16 cellular contexts compared by ENCODE assay signal in genomic region chr21:35606136-35606535, GRCh38.
A peak's percentile ranks its signal among the peaks of the same experiment; 100 is the strongest.
DNase-seq lines count a peak whose midpoint lies in the region; ATAC-seq and TF ChIP-seq lines count a peak whose summit lies in the region.
"Had no signal": no experiment of that assay in that cellular context is flagged by ENCODE, and none has a peak within 500 bp of the region (broad histone marks: within the 10 kb centered on the region; RNA-seq: fewer than 3 reads in every experiment).

No MANE protein-coding gene starts in this region.

- H3K4me1 Mint-ChIP-seq in immature natural killer cell, result no peaks in the 10 kb centered on the region
- H3K4me1 Mint-ChIP-seq in activated T-cell treated with anti-CD3 and anti-CD28 coated beads, Interleukin-2, amount 50 U/mL, for 24 hours (ENCODE audit: low read depth), result no peaks in the 10 kb centered on the region

- H3F3A ChIP-seq in SK-N-SH (replicated peaks; ENCODE audit: insufficient read depth) (peaks cover 15% of the 10 kb centered on the region), PC-3 (ENCODE audit: low read length, unreplicated experiment) (no peaks in the 10 kb centered on the region)

- no peak overlapping the region for H3K4me3 Mint-ChIP-seq in immature natural killer cell
- H3K4me3 Mint-ChIP-seq in activated T-cell treated with anti-CD3 and anti-CD28 coated beads, Interleukin-2, amount 50 U/mL, for 24 hours, result no peak overlapping the region
- H3K4me3 Mint-ChIP-seq: B cell; CD8-positive, alpha-beta T cell; GM23338 had no signal

- CTCF ChIA-PET in SK-N-SH (lab: Yijun Ruan, JAX) (no interaction called here), PC-3 (lab: Charles Lee) (no interaction called here)

- TF ChIP-seq CTCF in SK-N-SH (IDR thresholded peaks at IDR 0.05) (no peak), PC-3 (conservative IDR thresholded peaks at IDR 0.05; ENCODE audit: low read depth, low read length) (no peak)

- H4K20me1 ChIP-seq in SK-N-SH (ENCODE audit: insufficient read depth), result no peaks in the 10 kb centered on the region
- H4K20me1 ChIP-seq in PC-3 (ENCODE audit: low read length), result no peaks in the 10 kb centered on the region
- H4K20me1 ChIP-seq: BLaER1 treated with 17β-estradiol and CSF1 and Interleukin-3, amounts not matched to agents 10 nM and 100 nM had no signal

- H3K27ac Mint-ChIP-seq in immature natural killer cell, result no peak overlapping the region
- H3K27ac Mint-ChIP-seq in activated T-cell treated with anti-CD3 and anti-CD28 coated beads, Interleukin-2, amount 50 U/mL, for 24 hours, result no peak overlapping the region
- H3K27ac Mint-ChIP-seq: B cell; CD8-positive, alpha-beta T cell; GM23338 had no signal

- intact Hi-C loops in PC-3 (cut with micrococcal nuclease), result no loop called here

- H3K9ac ChIP-seq in SK-N-SH, result no peak overlapping the region
- H3K9ac ChIP-seq in PC-3 (ENCODE audit: low read length), result no peak overlapping the region
- H3K9ac ChIP-seq: BLaER1 treated with 17β-estradiol and CSF1 and Interleukin-3, amounts not matched to agents 10 nM and 100 nM had no signal

- no peaks in the 10 kb centered on the region for H3K9me2 ChIP-seq in SK-N-SH
- no peaks in the 10 kb centered on the region for H3K9me2 ChIP-seq in PC-3 (replicated peaks; ENCODE audit: low read length)

- H3K9me3 ChIP-seq in SK-N-SH (no peaks in the 10 kb centered on the region), PC-3 (ENCODE audit: low read length) (no peaks in the 10 kb centered on the region)

- H3K4me3 ChIP-seq in SK-N-SH (ENCODE audit: low read depth in 2 of 2, low read length in 1 of 2) (no peak overlapping the region), PC-3 (ENCODE audit: low read length) (no peak overlapping the region)
- H3K4me3 ChIP-seq: BLaER1 treated with 17β-estradiol and CSF1 and Interleukin-3, amounts not matched to agents 10 nM and 100 nM; GM23338 had no signal

- H2AFZ ChIP-seq in SK-N-SH (ENCODE audit: low read depth) (0 out of 2 replicates have a peak overlapping the region, but pooled peaks have one; percentile 4), PC-3 (ENCODE audit: low read length) (no peak overlapping the region)
- H2AFZ ChIP-seq: GM23338 had no signal

- H3K27me3 Mint-ChIP-seq in immature natural killer cell (ENCODE audit: low read depth in 3 of 3), result peaks cover 0 to 14% (median 6%) of the 10 kb centered on the region in 3 donors
- H3K27me3 Mint-ChIP-seq in activated T-cell treated with anti-CD3 and anti-CD28 coated beads, Interleukin-2, amount 50 U/mL, for 24 hours, result no peaks in the 10 kb centered on the region
- H3K27me3 Mint-ChIP-seq: B cell had no signal

- H3K79me2 ChIP-seq in SK-N-SH (ENCODE audit: insufficient read depth) (no peaks in the 10 kb centered on the region), PC-3 (ENCODE audit: low read length) (no peaks in the 10 kb centered on the region)

- H3K9me3 Mint-ChIP-seq in immature natural killer cell, result peaks cover 0 to 2% (median 0%) of the 10 kb centered on the region in 6 donors
- H3K9me3 Mint-ChIP-seq in activated T-cell treated with anti-CD3 and anti-CD28 coated beads, Interleukin-2, amount 50 U/mL, for 24 hours, result peaks cover 4% of the 10 kb centered on the region
- H3K9me3 Mint-ChIP-seq: CD8-positive, alpha-beta T cell had no signal

- H3K27ac ChIP-seq in SK-N-SH (ENCODE audit: low read depth in 2 of 2, low read length in 1 of 2) (peak overlapping the region in 1 of 2 experiments; percentile 34; a peak in 2 of 4 replicates), PC-3 (ENCODE audit: low read length) (peak overlapping the region; percentile 41)
- H3K27ac ChIP-seq: BLaER1 treated with 17β-estradiol and CSF1 and Interleukin-3, amounts not matched to agents 10 nM and 100 nM had no signal

- WGBS in SK-N-SH (ENCODE audit: low lambda C conversion rate), result 65% methylated on average over 5 of the region's 5 CpGs

- ATAC-seq in SK-N-SH treated with all-trans-retinoic acid at 6 μM for 48 hours (no peak), PC-3 (no peak), esophagus mucosa (peak; percentile 58)
- ATAC-seq: CD8-positive, alpha-beta T cell; GM23338 had no signal

- no peak for TF ChIP-seq EP300 in SK-N-SH (IDR thresholded peaks at IDR 0.05; ENCODE audit: borderline replicate concordance in 1 of 2, low read depth in 1 of 2, low read length in 1 of 2)

- H3K27me3 ChIP-seq in SK-N-SH (ENCODE audit: insufficient read depth) (no peaks in the 10 kb centered on the region), PC-3 (ENCODE audit: low read length) (no peaks in the 10 kb centered on the region)
- H3K27me3 ChIP-seq: BLaER1 treated with 17β-estradiol and CSF1 and Interleukin-3, amounts not matched to agents 10 nM and 100 nM had no signal

- no peak overlapping the region for H3K4me2 ChIP-seq in SK-N-SH
- peak overlapping the region; percentile 3; the same call in 1 of the 2 replicates for H3K4me2 ChIP-seq in PC-3 (ENCODE audit: low read length)
- H3K4me2 ChIP-seq: BLaER1 treated with 17β-estradiol and CSF1 and Interleukin-3, amounts not matched to agents 10 nM and 100 nM; GM23338 had no signal

- H3K4me1 ChIP-seq in SK-N-SH (ENCODE audit: control insufficient read depth in 1 of 2, insufficient read depth in 2 of 2, low read depth in 1 of 2, low read length in 1 of 2) (no peaks in the 10 kb centered on the region; a peak in 1 of 4 replicates), PC-3 (ENCODE audit: insufficient read depth, low read length) (peaks cover 7% of the 10 kb centered on the region; the same call in 1 of the 2 replicates)

- H3K36me3 ChIP-seq in SK-N-SH (replicated peaks in 1 of 2; ENCODE audit: control insufficient read depth in 1 of 2, insufficient read depth in 2 of 2, low read length in 1 of 2) (no peaks in the 10 kb centered on the region), PC-3 (ENCODE audit: low read depth, low read length) (no peaks in the 10 kb centered on the region)
- H3K36me3 ChIP-seq: BLaER1 treated with 17β-estradiol and CSF1 and Interleukin-3, amounts not matched to agents 10 nM and 100 nM had no signal

- no peaks in the 10 kb centered on the region for H3K36me3 Mint-ChIP-seq in immature natural killer cell
- no peaks in the 10 kb centered on the region for H3K36me3 Mint-ChIP-seq in activated T-cell treated with anti-CD3 and anti-CD28 coated beads, Interleukin-2, amount 50 U/mL, for 24 hours (ENCODE audit: low read depth)
- H3K36me3 Mint-ChIP-seq: CD8-positive, alpha-beta T cell had no signal

- no peak for TF ChIP-seq RAD21 in SK-N-SH (IDR thresholded peaks at IDR 0.05; ENCODE audit: low read length)

- POLR2A ChIA-PET in SK-N-SH (lab: Yijun Ruan, JAX) (no interaction called here), PC-3 (lab: Charles Lee; ENCODE audit: unreplicated experiment) (no interaction called here)

- BruUV-seq in PC-3 (replicated peaks; lab: Mats Ljungman, UMichigan), result no TSS peak

- DNase-seq in SK-N-SH (no peak), PC-3 (no peak), SKM-1 treated with dmso at 0.1 percent for 144 hours (lab: John Stamatoyannopoulos, UW; ENCODE audit: unreplicated experiment) (peak; percentile 43), HUDEP-2 (lab: John Stamatoyannopoulos, UW; ENCODE audit: unreplicated experiment in 76 of 76) (no peak), immature natural killer cell (no peak)
- no peak for DNase-seq in activated T-cell treated with anti-CD3 and anti-CD28 coated beads, Interleukin-2, amount 50 U/mL, for 24 hours
- DNase-seq: Calu3; CD8-positive, alpha-beta T cell; DMS79 treated with DMSO at 0.1 percent for 48 hours; GF-D8; HCEC 1CT had no signal

TF ChIP-seq in SK-N-SH, 30 proteins besides CTCF, POLR2A, EP300 and RAD21 (continues in another document):
- TF ChIP-seq MAX (IDR thresholded peaks at IDR 0.05; ENCODE audit: low read depth) (no peak), POLR2AphosphoS5 (IDR thresholded peaks at IDR 0.05; ENCODE audit: low read depth, low read length) (no peak), USF1 (IDR thresholded peaks at IDR 0.05; ENCODE audit: borderline replicate concordance, low read depth) (no peak)

TF ChIP-seq in SK-N-SH treated with all-trans-retinoic acid at 6 μM for 48 hours, 23 proteins besides CTCF, POLR2A, EP300 and RAD21:
- TF ChIP-seq ZFP30 (CRISPR knock-in tag; IDR thresholded peaks at IDR 0.05), result no peak
- no peak for TF ChIP-seq ZNF70 (CRISPR knock-in tag; IDR thresholded peaks at IDR 0.05)
- TF ChIP-seq ZNF8 (CRISPR knock-in tag; IDR thresholded peaks at IDR 0.05), result no peak
- TF ChIP-seq BACH2 (CRISPR knock-in tag; IDR thresholded peaks at IDR 0.05; ENCODE audit: borderline replicate concordance), result no peak
- no peak for TF ChIP-seq PPARA (CRISPR knock-in tag; IDR thresholded peaks at IDR 0.05; ENCODE audit: borderline replicate concordance)
- no peak for TF ChIP-seq POU6F1 (CRISPR knock-in tag; IDR thresholded peaks at IDR 0.05; ENCODE audit: borderline replicate concordance, low read depth)
- no peak for TF ChIP-seq ZFP3 (CRISPR knock-in tag; IDR thresholded peaks at IDR 0.05)
TF ChIP-seq in SK-N-SH treated with all-trans-retinoic acid at 6 μM for 48 hours: peak in this region for 0.
